Comparison of ENCODE assay signal across 23 cellular contexts in genomic region chr17:37466471-37466870, GRCh38. TPM values are rescaled to one million over a fixed set of nuclear protein-coding genes. Genes with fewer than 3 reads are reported as not detected.
DNase-seq lines count a peak whose midpoint lies in the region; ATAC-seq and TF ChIP-seq lines count a peak whose summit lies in the region.
"Had no signal": no experiment of that assay in that cellular context is flagged by ENCODE, and none has a peak within 500 bp of the region (broad histone marks: within the 10 kb centered on the region; RNA-seq: fewer than 3 reads in every experiment).

No MANE protein-coding gene starts in this region.

- H3K36me3 Mint-ChIP-seq in MCF 10A (ENCODE audit: insufficient read depth, unreplicated experiment) (peaks cover 70% of the 10 kb centered on the region), T-cell (peaks cover 50% of the 10 kb centered on the region)

- H3K4me1 Mint-ChIP-seq in MCF 10A (ENCODE audit: insufficient read depth, unreplicated experiment) = no peaks in the 10 kb centered on the region
- peaks cover 0 to 4% (median 2%) of the 10 kb centered on the region in 3 donors for H3K4me1 Mint-ChIP-seq in T-cell
- H3K4me1 Mint-ChIP-seq: activated naive CD4-positive, alpha-beta T cell treated with anti-CD3 and anti-CD28 coated beads, Interleukin-2, amount 50 U/mL, for 24 hours; naive B cell had no signal

- H3K4me3 Mint-ChIP-seq in MCF 10A (ENCODE audit: unreplicated experiment) (no peak overlapping the region), T-cell (no peak overlapping the region)
- H3K4me3 Mint-ChIP-seq: activated naive CD4-positive, alpha-beta T cell treated with anti-CD3 and anti-CD28 coated beads, Interleukin-2, amount 50 U/mL, for 24 hours; naive B cell; stimulated activated naive CD8-positive, alpha-beta T cell treated with anti-CD3 and anti-CD28 coated beads, Interleukin-15, Interleukin-2, amounts not matched to agents 100 ng/mL and 50 ng/mL, for 24 hours; T-helper 1 cell treated with Interleukin-12 subunit alpha and Interleukin-12 subunit beta and Interleukin-4 antibody, amounts not matched to agents 30 μg/mL and 1 μg/mL, for 36 hours had no signal

- DNase-seq in A172 (ENCODE audit: low spot score) = peak; percentile 65
- peak; percentile 25 for DNase-seq in HT1080 (ENCODE audit: low read depth)
- peak; percentile 18 for DNase-seq in MCF 10A (ENCODE audit: unreplicated experiment)
- DNase-seq in kidney tubule cell (ENCODE audit: low spot score) = peak; percentile 71
- DNase-seq in T-cell = no peak
- DNase-seq: anterior cingulate cortex, colonic mucosa, COR-L47, DMS79 treated with DMSO at 0.1 percent for 48 hours, H7, left ventricle myocardium superior, naive B cell, NCI-H1105, NCI-H187 treated with DMSO at 0.1 percent for 48 hours, NCI-H524, SJCRH30, tibial artery had no signal

- no TSS peak for BruUV-seq in MCF 10A (replicated peaks; lab: Mats Ljungman, UMichigan)

- TF ChIP-seq CTCF in MCF 10A (IDR thresholded peaks at IDR 0.05; ENCODE audit: unreplicated experiment) = no peak

- POLR2A ChIA-PET in MCF 10A (lab: Yijun Ruan, JAX) = interaction anchor here (0.8 to 2.2 kb wide), 7 partner anchors 9 to 60 kb away, joined by 3 to 9 read pairs (median 5); no protein-coding TSS in a partner anchor
- POLR2A ChIA-PET in T-cell (lab: Charles Lee) = no interaction called here

- H3K9me3 Mint-ChIP-seq in MCF 10A (ENCODE audit: unreplicated experiment) (no peaks in the 10 kb centered on the region), T-cell (no peaks in the 10 kb centered on the region)
- H3K9me3 Mint-ChIP-seq: activated naive CD4-positive, alpha-beta T cell treated with anti-CD3 and anti-CD28 coated beads, Interleukin-2, amount 50 U/mL, for 24 hours; naive B cell; stimulated activated naive CD8-positive, alpha-beta T cell treated with anti-CD3 and anti-CD28 coated beads, Interleukin-15, Interleukin-2, amounts not matched to agents 100 ng/mL and 50 ng/mL, for 24 hours; T-helper 1 cell treated with Interleukin-12 subunit alpha and Interleukin-12 subunit beta and Interleukin-4 antibody, amounts not matched to agents 30 μg/mL and 1 μg/mL, for 36 hours had no signal

- H3K27ac Mint-ChIP-seq in MCF 10A (ENCODE audit: low read depth, unreplicated experiment) (peak overlapping the region; percentile 27), T-cell (no peak overlapping the region)
- H3K27ac Mint-ChIP-seq: activated naive CD4-positive, alpha-beta T cell treated with anti-CD3 and anti-CD28 coated beads, Interleukin-2, amount 50 U/mL, for 24 hours; naive B cell; stimulated activated naive CD8-positive, alpha-beta T cell treated with anti-CD3 and anti-CD28 coated beads, Interleukin-15, Interleukin-2, amounts not matched to agents 100 ng/mL and 50 ng/mL, for 24 hours; T-helper 1 cell treated with Interleukin-12 subunit alpha and Interleukin-12 subunit beta and Interleukin-4 antibody, amounts not matched to agents 30 μg/mL and 1 μg/mL, for 36 hours had no signal

- intact Hi-C loops in MCF 10A (cut with micrococcal nuclease) = no loop called here

- ATAC-seq in HG03045 (IDR thresholded peaks at IDR 0.05; ENCODE audit: unreplicated experiment) (no peak), T-cell (replicated peaks in 1 of 4) (no peak), GM18519 (IDR thresholded peaks at IDR 0.05; ENCODE audit: low FRiP score, unreplicated experiment) (no peak)
- ATAC-seq: left ventricle myocardium superior, Panc1 had no signal

- CTCF ChIA-PET in MCF 10A (lab: Yijun Ruan, JAX) (no interaction called here), T-cell (lab: Charles Lee) (no interaction called here)

- H3K27me3 Mint-ChIP-seq in MCF 10A (ENCODE audit: insufficient read depth, unreplicated experiment) = no peaks in the 10 kb centered on the region
- no peaks in the 10 kb centered on the region for H3K27me3 Mint-ChIP-seq in T-cell
- H3K27me3 Mint-ChIP-seq: activated naive CD4-positive, alpha-beta T cell treated with anti-CD3 and anti-CD28 coated beads, Interleukin-2, amount 50 U/mL, for 24 hours; naive B cell; stimulated activated naive CD8-positive, alpha-beta T cell treated with anti-CD3 and anti-CD28 coated beads, Interleukin-15, Interleukin-2, amounts not matched to agents 100 ng/mL and 50 ng/mL, for 24 hours had no signal

RNA-seq across cellular contexts. Expression of gene DUSP14, which starts 23.2 kb away (rescaled TPM):
- total RNA-seq in A172 (2014; rRNA removed; shearing (Covaris generic)) = 124 and 151 TPM in 2 replicates
- total RNA-seq in HT1080 (2014; rRNA removed; shearing (Covaris generic)) = 69.7 and 82.3 TPM in 2 replicates
- 55.5 and 56.1 TPM in 2 replicates for polyA plus RNA-seq in HT1080 (2015; cell fraction: cytosol; rRNA removed)
- polyA plus RNA-seq in HT1080 (2015; cell fraction: nucleus; rRNA removed) = 36.9 and 43.5 TPM in 2 replicates
- total RNA-seq in MCF 10A (2022) (31.7 and 39.4 TPM in 2 replicates), T-cell (1 to 10 TPM; 4.0 to 9.6 (median 5.4) TPM)

RNA-seq across cellular contexts. Expression of gene TADA2A, which starts 59.8 kb away (rescaled TPM):
- 27.1 and 29.1 TPM in 2 replicates for total RNA-seq in A172 (2014; rRNA removed; shearing (Covaris generic))
- 26.7 and 28.8 TPM in 2 replicates for total RNA-seq in HT1080 (2014; rRNA removed; shearing (Covaris generic))
- polyA plus RNA-seq in HT1080 (2015; cell fraction: cytosol; rRNA removed) = 13.4 and 13.8 TPM in 2 replicates
- 33.2 and 38.0 TPM in 2 replicates for polyA plus RNA-seq in HT1080 (2015; cell fraction: nucleus; rRNA removed)
- total RNA-seq in MCF 10A (2022) (25.3 and 31.3 TPM in 2 replicates), T-cell (10 to 100 TPM; 14.5 to 27.3 (median 21.9) TPM)

RNA-seq across cellular contexts. Expression of gene ACACA, which starts 59.8 kb away (rescaled TPM):
- total RNA-seq in A172 (2014; rRNA removed; shearing (Covaris generic)) = 41.7 and 52.6 TPM in 2 replicates
- 30.4 and 43.6 TPM in 2 replicates for total RNA-seq in HT1080 (2014; rRNA removed; shearing (Covaris generic))
- 20.7 and 22.7 TPM in 2 replicates for polyA plus RNA-seq in HT1080 (2015; cell fraction: cytosol; rRNA removed)
- 62.3 and 65.0 TPM in 2 replicates for polyA plus RNA-seq in HT1080 (2015; cell fraction: nucleus; rRNA removed)
- total RNA-seq in MCF 10A (2022) (88.6 and 100 TPM in 2 replicates), T-cell (10 to 100 TPM; 15.9 to 30.2 (median 18.0) TPM)

Comparison
In these comparisons a context has a peak if more than half of its experiments do, and no peak if none do; other contexts are left out.
1. DNase-seq: peak in A172 (single experiment), HT1080 (single experiment), MCF 10A (single experiment) and kidney tubule cell (single experiment); none in T-cell (0 of 34).